Comparison of ENCODE assay signal across 8 cellular contexts in genomic region chr14:24195186-24196070, GRCh38. TPM values are rescaled to one million over a fixed set of nuclear protein-coding genes. Genes with fewer than 3 reads are reported as not detected.
A peak's percentile ranks its signal among the peaks of the same experiment; 100 is the strongest.
DNase-seq lines count a peak whose midpoint lies in the region; ATAC-seq and TF ChIP-seq lines count a peak whose summit lies in the region.

TSS of gene TM9SF1 (minus strand) at chr14:24195441. CDS start at chr14:24195019, 422 bp downstream.

- peak; percentile 89 for DNase-seq in AG10803 (ENCODE audit: low read depth)
- peak; percentile 63 for DNase-seq in NCI-H345 treated with DMSO at 0.1 percent for 48 hours (lab: John Stamatoyannopoulos, UW; ENCODE audit: unreplicated experiment)
- peak; percentile 83 for DNase-seq in activated CD4-positive, alpha-beta T cell treated with anti-CD3 and anti-CD28 coated beads for 1 hour
- DNase-seq in cerebellum (ENCODE audit: low spot score): peak; percentile 93
- DNase-seq in kidney tubule cell (ENCODE audit: low spot score): peak; percentile 91
- peak; percentile 68 for DNase-seq in stimulated activated CD4-positive, alpha-beta T cell treated with anti-CD3 and anti-CD28 coated beads, Interleukin-1b, Interleukin-23, amount 100 ng/mL, for 1 hour (ENCODE audit: low read depth in 2 of 2)

- H3K4me3 ChIP-seq in AG10803 (ENCODE audit: low read length): peak within 1 kb of the TSS; percentile 93

- peak; percentile 80 for ATAC-seq in GM19023 (IDR thresholded peaks at IDR 0.05; ENCODE audit: unreplicated experiment)
- ATAC-seq in HG03196 (IDR thresholded peaks at IDR 0.05; ENCODE audit: unreplicated experiment): peak; percentile 83

- TF ChIP-seq CTCF in AG10803 (conservative IDR thresholded peaks at IDR 0.05; ENCODE audit: low read length): no peak

RNA-seq across cellular contexts. Expression of gene TM9SF1, which starts in this region (rescaled TPM):
- total RNA-seq in cerebellum: 18.9 TPM

Comparison
In these comparisons a context has a peak if more than half of its experiments do, and no peak if none do; other contexts are left out.
1. Peak in every context shown above with its lines: DNase-seq, ATAC-seq and H3K4me3 ChIP-seq.